In genomic region chr10:4710858-4711257, GRCh38 we compare ENCODE assay signal across 21 cellular contexts.
A peak's percentile ranks its signal among the peaks of the same experiment; 100 is the strongest.
DNase-seq lines count a peak whose midpoint lies in the region; ATAC-seq and TF ChIP-seq lines count a peak whose summit lies in the region.
"Had no signal": no experiment of that assay in that cellular context is flagged by ENCODE, and none has a peak within 500 bp of the region (broad histone marks: within the 10 kb centered on the region; RNA-seq: fewer than 3 reads in every experiment).

No MANE protein-coding gene starts in this region.

- H3K4me3 Mint-ChIP-seq in naive thymus-derived CD4-positive, alpha-beta T cell, result no peak overlapping the region
- H3K4me3 Mint-ChIP-seq: CD4-positive, alpha-beta T cell; CD8-positive, alpha-beta T cell had no signal

- no peaks in the 10 kb centered on the region for H3K4me1 ChIP-seq in Panc1 (ENCODE audit: control insufficient read depth, insufficient read depth, low read length)
- H3K4me1 ChIP-seq in naive thymus-derived CD4-positive, alpha-beta T cell (ENCODE audit: control insufficient read depth in 2 of 2, insufficient read depth in 2 of 2, low read length in 2 of 2), result no peaks in the 10 kb centered on the region
- H3K4me1 ChIP-seq: BE2C, BLaER1, Caco-2 had no signal

- no peaks in the 10 kb centered on the region for H3K36me3 ChIP-seq in Panc1 (ENCODE audit: control insufficient read depth, insufficient read depth, low read length)
- no peaks in the 10 kb centered on the region for H3K36me3 ChIP-seq in brain microvascular endothelial cell (replicated peaks)
- H3K36me3 ChIP-seq in naive thymus-derived CD4-positive, alpha-beta T cell (ENCODE audit: control insufficient read depth in 2 of 3, insufficient read depth in 3 of 3, low read length in 3 of 3), result no peaks in the 10 kb centered on the region
- H3K36me3 ChIP-seq: BE2C, BLaER1 had no signal

- no peaks in the 10 kb centered on the region for H3K27me3 ChIP-seq in Panc1 (ENCODE audit: control insufficient read depth, insufficient read depth, low read length)
- no peaks in the 10 kb centered on the region for H3K27me3 ChIP-seq in brain microvascular endothelial cell (replicated peaks)
- H3K27me3 ChIP-seq in naive thymus-derived CD4-positive, alpha-beta T cell (ENCODE audit: control insufficient read depth in 2 of 2, insufficient read depth in 2 of 2, low read length in 2 of 2), result no peaks in the 10 kb centered on the region
- H3K27me3 ChIP-seq: BE2C, BLaER1 had no signal

- ATAC-seq in Panc1, result no peak
- peak; percentile 66 for ATAC-seq in left colon
- ATAC-seq in naive thymus-derived CD4-positive, alpha-beta T cell, result no peak
- ATAC-seq: CD8-positive, alpha-beta T cell; GM12878 had no signal

- no peaks in the 10 kb centered on the region for H3K36me3 Mint-ChIP-seq in naive thymus-derived CD4-positive, alpha-beta T cell
- H3K36me3 Mint-ChIP-seq: CD8-positive, alpha-beta T cell had no signal

- peaks cover 38% of the 10 kb centered on the region; the same call in 1 of the 2 replicates for H3K9me3 ChIP-seq in Panc1 (ENCODE audit: control insufficient read depth, insufficient read depth, low read depth, low read length)
- H3K9me3 ChIP-seq in naive thymus-derived CD4-positive, alpha-beta T cell (ENCODE audit: control insufficient read depth in 2 of 3, low read length in 3 of 3), result no peaks in the 10 kb centered on the region
- H3K9me3 ChIP-seq: BE2C, BLaER1, Caco-2 had no signal

- CTCF ChIA-PET in Panc1 (lab: Charles Lee), result no interaction called here
- CTCF ChIA-PET in naive thymus-derived CD4-positive, alpha-beta T cell (lab: Charles Lee), result no interaction called here

- BruUV-seq in Panc1 (replicated peaks; lab: Mats Ljungman, UMichigan), result no TSS peak

- H3K4me1 Mint-ChIP-seq in naive thymus-derived CD4-positive, alpha-beta T cell, result no peaks in the 10 kb centered on the region

- in situ Hi-C loops in Panc1 (cut with HindIII; ENCODE audit: low pct_unique_long_range_greater_than_20kb, low sequenced_read_pairs) (no loop called here), brain microvascular endothelial cell (cut with HindIII; ENCODE audit: low pct_ligation_motif_present, low sequenced_read_pairs) (no loop called here)

- no peak for TF ChIP-seq CTCF in Panc1 (IDR thresholded peaks at IDR 0.05)
- TF ChIP-seq CTCF in brain microvascular endothelial cell (IDR thresholded peaks at IDR 0.05; ENCODE audit: low read depth, low read length, missing control alignments), result no peak

- H3K27ac Mint-ChIP-seq in naive thymus-derived CD4-positive, alpha-beta T cell, result no peak overlapping the region
- H3K27ac Mint-ChIP-seq: CD4-positive, alpha-beta T cell; CD8-positive, alpha-beta T cell had no signal

- intact Hi-C loops in Panc1 (cut with micrococcal nuclease; ENCODE audit: unreplicated experiment) (no loop called here), left colon (cut with DNase I, micrococcal nuclease) (no loop called here)
- intact Hi-C loops in naive thymus-derived CD4-positive, alpha-beta T cell (cut with micrococcal nuclease), result no loop called here

- H3K27me3 Mint-ChIP-seq in naive thymus-derived CD4-positive, alpha-beta T cell, result peaks cover 11 to 39% (median 19%) of the 10 kb centered on the region in 5 donors

- H3K4me3 ChIP-seq in Panc1 (ENCODE audit: low read depth in 2 of 2, low read length in 2 of 2) (no peak overlapping the region), brain microvascular endothelial cell (ENCODE audit: low read depth, low read length) (no peak overlapping the region)
- no peak overlapping the region for H3K4me3 ChIP-seq in naive thymus-derived CD4-positive, alpha-beta T cell (ENCODE audit: low read length)
- H3K4me3 ChIP-seq: BLaER1, GM12878 had no signal

- DNase-seq in Panc1 (ENCODE audit: low read depth, low spot score) (no peak), left colon (no peak), brain microvascular endothelial cell (no peak), LoVo (ENCODE audit: low spot score) (no peak)
- no peak for DNase-seq in naive thymus-derived CD4-positive, alpha-beta T cell
- DNase-seq: 8988T; ACHN; BE2C; Caco-2; CD4-positive, alpha-beta T cell; CD8-positive, alpha-beta T cell; DMS 273 treated with DMSO at 0.1 percent for 48 hours; DMS153; DMS53; DMS79; DND-41; EL; GDM1 had no signal

- H3K9me3 Mint-ChIP-seq in naive thymus-derived CD4-positive, alpha-beta T cell, result no peaks in the 10 kb centered on the region
- H3K9me3 Mint-ChIP-seq: CD4-positive, alpha-beta T cell; CD8-positive, alpha-beta T cell had no signal

- POLR2A ChIA-PET in Panc1 (lab: Charles Lee), result no interaction called here
- POLR2A ChIA-PET in naive thymus-derived CD4-positive, alpha-beta T cell (lab: Charles Lee), result no interaction called here

- H3K27ac ChIP-seq in Panc1 (ENCODE audit: low read length) (peak overlapping the region; percentile 61; the same call in 1 of the 2 replicates), brain microvascular endothelial cell (no peak overlapping the region)
- no peak overlapping the region for H3K27ac ChIP-seq in naive thymus-derived CD4-positive, alpha-beta T cell (ENCODE audit: low read depth, low read length)
- H3K27ac ChIP-seq: BLaER1, C4-2B had no signal
